Comparison of ENCODE assay signal across 18 cellular contexts in genomic region chr5:168234133-168234532, GRCh38. TPM values are rescaled to one million over a fixed set of nuclear protein-coding genes. Genes with fewer than 3 reads are reported as not detected.
DNase-seq lines count a peak whose midpoint lies in the region; ATAC-seq and TF ChIP-seq lines count a peak whose summit lies in the region.
"Had no signal": no experiment of that assay in that cellular context is flagged by ENCODE, and none has a peak within 500 bp of the region (broad histone marks: within the 10 kb centered on the region; RNA-seq: fewer than 3 reads in every experiment).

No MANE protein-coding gene starts in this region.

- no peak overlapping the region for H3K4me3 ChIP-seq in prostate gland
- H3K4me3 ChIP-seq: HAP-1, SJSA1 had no signal

- no peak for TF ChIP-seq RAD21 in Ishikawa (IDR thresholded peaks at IDR 0.05; ENCODE audit: low read depth)

- TF ChIP-seq EP300 in Ishikawa (IDR thresholded peaks at IDR 0.05; ENCODE audit: borderline replicate concordance) = no peak

- TF ChIP-seq CTCF in prostate gland (IDR thresholded peaks at IDR 0.05) = no peak

- no peaks in the 10 kb centered on the region for H3K9me3 ChIP-seq in prostate gland
- H3K9me3 ChIP-seq: BE2C, HAP-1, SJSA1 had no signal

- H3K4me1 ChIP-seq in prostate gland (replicated peaks) = no peaks in the 10 kb centered on the region
- H3K4me1 ChIP-seq: BE2C, HAP-1, SJSA1 had no signal

- no peak overlapping the region for H3K27ac ChIP-seq in prostate gland
- H3K27ac ChIP-seq: SJSA1 had no signal

- WGBS in prostate gland = 94% methylated on average over 3 of the region's 3 CpGs

- in situ Hi-C loops in Caki2 (cut with HindIII; ENCODE audit: low pct_unique_long_range_greater_than_20kb, low sequenced_read_pairs) = no loop called here

- no peak for ATAC-seq in GM21367 (IDR thresholded peaks at IDR 0.05; ENCODE audit: unreplicated experiment)
- ATAC-seq: PC-3 had no signal

- intact Hi-C loops in prostate gland (cut with DNase I) = no loop called here

- no peak for TF ChIP-seq POLR2A in prostate gland (IDR thresholded peaks at IDR 0.05)

- DNase-seq in Caki2 (ENCODE audit: low read depth) = peak; percentile 3
- DNase-seq in amniotic epithelial cell (ENCODE audit: low read depth) = peak; percentile 37
- DNase-seq in kidney glomerular epithelial cell (lab: John Stamatoyannopoulos, UW) = peak; percentile 39
- DNase-seq in glomerular visceral epithelial cell (ENCODE audit: extremely low spot score) = no peak
- DNase-seq in stimulated activated CD4-positive, alpha-beta T cell treated with anti-CD3 and anti-CD28 coated beads, Interleukin-15, amount 100 ng/mL, for 24 hours = no peak
- no peak for DNase-seq in prostate gland (ENCODE audit: low spot score)
- DNase-seq: BE2C; CD4-positive, CD25-positive, alpha-beta regulatory T cell; COR-L47; GF-D8; NCI-H187 treated with DMSO at 0.1 percent for 48 hours; NCI-H345; NCI-H524 treated with DMSO at 0.1 percent for 48 hours; PC-3 had no signal

- no peaks in the 10 kb centered on the region for H3K36me3 ChIP-seq in prostate gland
- H3K36me3 ChIP-seq: BE2C, HAP-1 had no signal

- H3K27me3 ChIP-seq in prostate gland (replicated peaks; ENCODE audit: insufficient read depth) = no peaks in the 10 kb centered on the region
- H3K27me3 ChIP-seq: BE2C, SJSA1 had no signal

TF ChIP-seq in Ishikawa, 13 proteins besides CTCF, POLR2A, EP300 and RAD21:
- TF ChIP-seq USF1 (IDR thresholded peaks at IDR 0.05) = peak; percentile 53
- no peak for TF ChIP-seq TCF12 (IDR thresholded peaks at IDR 0.05; ENCODE audit: low read depth)
- TF ChIP-seq TEAD4 (IDR thresholded peaks at IDR 0.05) = no peak

RNA-seq across cellular contexts. Expression of gene WWC1, which starts 57.3 kb away (rescaled TPM):
- total RNA-seq in Caki2 (2014; rRNA removed; shearing (Covaris generic); ENCODE audit: low replicate concordance) = 98.5 and 102 TPM in 2 replicates
- total RNA-seq in prostate gland = 10 to 100 TPM; 45.3 to 52.6 TPM

Comparison
In these comparisons a context has a peak if more than half of its experiments do, and no peak if none do; other contexts are left out.
1. DNase-seq: peak in Caki2 (single experiment), amniotic epithelial cell (single experiment) and kidney glomerular epithelial cell (single experiment); none in glomerular visceral epithelial cell (single experiment), stimulated activated CD4-positive, alpha-beta T cell treated with anti-CD3 and anti-CD28 coated beads, Interleukin-15, amount 100 ng/mL, for 24 hours (single experiment) and prostate gland (single experiment).